10 cellular contexts compared by ENCODE assay signal in the genomic region with DNA sequence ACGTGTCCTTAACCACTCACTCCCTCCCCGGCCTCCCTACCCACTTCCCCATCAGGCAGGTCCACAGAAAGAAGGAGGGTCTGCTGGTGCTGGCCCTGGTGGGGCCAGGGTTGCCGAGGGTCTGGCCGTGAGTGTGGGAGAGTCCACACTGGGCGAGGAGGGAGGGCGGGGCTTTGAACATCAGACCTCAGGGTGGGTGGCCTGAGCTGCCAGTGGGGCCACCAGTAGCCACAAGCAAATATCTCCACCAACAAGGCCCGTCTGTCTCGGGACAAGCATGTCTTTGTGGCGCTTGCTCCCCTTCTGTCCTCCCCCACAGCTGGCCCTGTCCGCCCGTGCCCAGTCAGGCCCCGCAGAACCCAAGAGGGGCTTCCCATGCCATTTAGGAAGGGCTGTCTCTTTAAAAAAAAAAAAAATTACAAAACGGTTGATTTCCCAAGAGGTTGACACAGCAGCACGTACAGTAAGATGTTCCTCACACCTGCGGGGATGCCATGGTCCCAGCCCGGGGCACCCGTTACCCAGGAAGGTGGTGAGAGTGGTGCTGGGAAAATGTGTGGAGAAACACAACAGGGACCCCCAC. TPM values are rescaled to one million over a fixed set of nuclear protein-coding genes. Genes with fewer than 3 reads are reported as not detected.
DNase-seq lines count a peak whose midpoint lies in the region; ATAC-seq, FAIRE-seq and TF ChIP-seq lines count a peak whose summit lies in the region.
"Had no signal": no experiment of that assay in that cellular context is flagged by ENCODE, and none has a peak within 500 bp of the region (broad histone marks: within the 10 kb centered on the region; RNA-seq: fewer than 3 reads in every experiment).

No MANE protein-coding gene starts in this region.

- TF ChIP-seq RAD21 in H1 (IDR thresholded peaks at IDR 0.05 in 1 of 2, conservative IDR thresholded peaks at IDR 0.05 in 1 of 2; ENCODE audit: low read depth in 2 of 2, low read length in 2 of 2), result no peak

- CTCF ChIA-PET in H1 (lab: Charles Lee; ENCODE audit: partially characterized antibody), result interaction anchor here (1.2 to 15.4 kb wide), 4 partner anchors 24 to 92 kb away, joined by 3 to 395 read pairs (median 30); partner anchors contain the start of genes DEAF1, DRD4, EPS8L2 and TALDO1

- peaks cover 0 to 19% (median 11%) of the 10 kb centered on the region in 4 experiments; a peak in 5 of 7 replicates for H3K4me1 ChIP-seq in H1 (replicated peaks in 1 of 4; ENCODE audit: control insufficient read depth in 3 of 4, insufficient read depth in 4 of 4, low read length in 3 of 4)

- TF ChIP-seq POLR2A in NB4 (IDR thresholded peaks at IDR 0.05; ENCODE audit: extremely low read depth, insufficient read length) (no peak), H1 (IDR thresholded peaks at IDR 0.05; ENCODE audit: control extremely low read depth in 1 of 2, low read depth in 2 of 2, low read length in 2 of 2) (no peak)

- no peak overlapping the region for H3K4ac ChIP-seq in H1 (replicated peaks; ENCODE audit: insufficient read length, low read depth, low read length)

- no peak overlapping the region for H3K14ac ChIP-seq in H1 (ENCODE audit: insufficient read length)

- H3K27ac ChIP-seq in H1 (ENCODE audit: low read depth, low read length), result no peak overlapping the region

- TF ChIP-seq CTCF in NB4 (IDR thresholded peaks at IDR 0.05; ENCODE audit: low read depth, low read length) (no peak), H1 (IDR thresholded peaks at IDR 0.05; ENCODE audit: control extremely low read depth in 1 of 3, insufficient read depth in 1 of 3, low read depth in 1 of 3, low read length in 3 of 3) (no peak)

- no peaks in the 10 kb centered on the region for H3K27me3 Mint-ChIP-seq in activated T-cell treated with anti-CD3 and anti-CD28 coated beads, Interleukin-2, amount 50 U/mL, for 72 hours (ENCODE audit: low read depth)
- H3K27me3 Mint-ChIP-seq: activated naive CD8-positive, alpha-beta T cell treated with anti-CD3 and anti-CD28 coated beads, Interleukin-2, amount 10 ng/mL, durations not matched to agents 7 days and 5 days had no signal

- no peaks in the 10 kb centered on the region for H4K20me1 ChIP-seq in H1 (replicated peaks in 1 of 2; ENCODE audit: control insufficient read depth in 1 of 2, insufficient read depth in 2 of 2, low read length in 2 of 2)

- H3K27me3 ChIP-seq in H1 (replicated peaks in 1 of 4; ENCODE audit: control insufficient read depth in 3 of 4, extremely low read depth in 1 of 4, insufficient read depth in 3 of 4, low read length in 3 of 4), result peaks cover 0 to 2% (median 0%) of the 10 kb centered on the region in 4 experiments; a peak in 2 of 7 replicates

- H2BK5ac ChIP-seq in H1 (ENCODE audit: low read depth, low read length), result no peak overlapping the region

- H3K27ac Mint-ChIP-seq in activated T-cell treated with anti-CD3 and anti-CD28 coated beads, Interleukin-2, amount 50 U/mL, for 72 hours, result no peak overlapping the region
- H3K27ac Mint-ChIP-seq: activated naive CD8-positive, alpha-beta T cell treated with anti-CD3 and anti-CD28 coated beads, Interleukin-2, amount 10 ng/mL, durations not matched to agents 7 days and 5 days had no signal

- H3K9ac ChIP-seq in H1 (replicated peaks in 1 of 4; ENCODE audit: extremely low read depth in 1 of 4, low read depth in 3 of 4, low read length in 3 of 4), result no peak overlapping the region

- H3K4me3 ChIP-seq in NB4 (ENCODE audit: low read depth, low read length) (no peak overlapping the region), H1 (ENCODE audit: extremely low read depth in 1 of 4, insufficient read depth in 2 of 4, low read depth in 3 of 4, low read length in 4 of 4) (no peak overlapping the region)

- H2BK20ac ChIP-seq in H1 (ENCODE audit: low read length), result no peak overlapping the region

- no peaks in the 10 kb centered on the region for H3K36me3 ChIP-seq in H1 (ENCODE audit: control insufficient read depth in 2 of 4, insufficient read depth in 4 of 4, low read length in 3 of 4)

- H2BK12ac ChIP-seq in H1 (ENCODE audit: low read depth, low read length), result no peak overlapping the region

- H3K56ac ChIP-seq in H1 (replicated peaks; ENCODE audit: insufficient read length, low read depth, low read length), result no peak overlapping the region

- no peak for TF ChIP-seq EP300 in H1 (IDR thresholded peaks at IDR 0.05; ENCODE audit: borderline replicate concordance in 1 of 2, low read depth in 2 of 2, low read length in 2 of 2)

- H3K9me3 Mint-ChIP-seq in activated T-cell treated with anti-CD3 and anti-CD28 coated beads, Interleukin-2, amount 50 U/mL, for 72 hours, result no peaks in the 10 kb centered on the region
- H3K9me3 Mint-ChIP-seq: activated naive CD8-positive, alpha-beta T cell treated with anti-CD3 and anti-CD28 coated beads, Interleukin-2, amount 10 ng/mL, durations not matched to agents 7 days and 5 days had no signal

- no peak overlapping the region for H2BK120ac ChIP-seq in H1 (replicated peaks; ENCODE audit: low read depth, low read length)

- H3K23ac ChIP-seq in H1 (ENCODE audit: insufficient read length), result no peak overlapping the region

- H3K9me3 ChIP-seq in H1 (ENCODE audit: insufficient read depth in 2 of 2, low read depth in 1 of 2, low read length in 1 of 2), result no peaks in the 10 kb centered on the region

- no peak overlapping the region for H3K18ac ChIP-seq in H1 (ENCODE audit: extremely low read depth, low read length)

- no peaks in the 10 kb centered on the region for H3K36me3 Mint-ChIP-seq in activated T-cell treated with anti-CD3 and anti-CD28 coated beads, Interleukin-2, amount 50 U/mL, for 72 hours (ENCODE audit: insufficient read depth in 2 of 2)
- H3K36me3 Mint-ChIP-seq: activated naive CD8-positive, alpha-beta T cell treated with anti-CD3 and anti-CD28 coated beads, Interleukin-2, amount 10 ng/mL, durations not matched to agents 7 days and 5 days had no signal

- H3K23me2 ChIP-seq in H1 (ENCODE audit: low read depth, low read length), result peaks cover 7% of the 10 kb centered on the region; the same call in 1 of the 2 replicates

- H2BK15ac ChIP-seq in H1 (ENCODE audit: low read length), result no peak overlapping the region

- no peak overlapping the region for H4K91ac ChIP-seq in H1 (replicated peaks; ENCODE audit: insufficient read length, low read length)

- DNase-seq in NB4 (ENCODE audit: low read depth), result peak; percentile 50
- DNase-seq in H1 (ENCODE audit: low read depth in 1 of 2, low spot score in 2 of 2), result no peak
- peak; percentile 94 for DNase-seq in pons (ENCODE audit: low spot score)
- DNase-seq in DMS 273 (lab: John Stamatoyannopoulos, UW; ENCODE audit: unreplicated experiment), result no peak
- no peak for DNase-seq in activated T-cell treated with anti-CD3 and anti-CD28 coated beads, Interleukin-2, amount 50 U/mL, for 72 hours
- no peak for DNase-seq in stimulated activated CD8-positive, alpha-beta memory T cell treated with anti-CD3 and anti-CD28 coated beads, Interleukin-4, amount 100 ng/mL, for 48 hours
- DNase-seq: activated naive CD8-positive, alpha-beta T cell treated with anti-CD3 and anti-CD28 coated beads, Interleukin-2, amount 10 ng/mL, durations not matched to agents 7 days and 5 days; left cardiac atrium; NCI-H510A treated with DMSO at 0.1 percent for 48 hours; SHP77 had no signal

- H3K4me3 Mint-ChIP-seq in activated T-cell treated with anti-CD3 and anti-CD28 coated beads, Interleukin-2, amount 50 U/mL, for 72 hours, result no peak overlapping the region
- H3K4me3 Mint-ChIP-seq: activated naive CD8-positive, alpha-beta T cell treated with anti-CD3 and anti-CD28 coated beads, Interleukin-2, amount 10 ng/mL, durations not matched to agents 7 days and 5 days had no signal

- H3K4me2 ChIP-seq in H1 (ENCODE audit: insufficient read depth in 1 of 2, low read depth in 2 of 2, low read length in 2 of 2), result no peak overlapping the region

- no peak overlapping the region for H4K5ac ChIP-seq in H1 (ENCODE audit: insufficient read length, low read depth, low read length)

- no peak overlapping the region for H2AK5ac ChIP-seq in H1 (ENCODE audit: low read depth, low read length)

- no peak for FAIRE-seq in H1 (lab: Jason Lieb, UNC)

- peak overlapping the region; percentile 60; the same call in 1 of the 2 replicates for H4K8ac ChIP-seq in H1 (ENCODE audit: extremely low read depth, insufficient read depth, low read length)

- no peaks in the 10 kb centered on the region for H3K79me2 ChIP-seq in H1 (ENCODE audit: control insufficient read depth in 1 of 2, insufficient read depth in 2 of 2, low read length in 2 of 2)

- POLR2A ChIA-PET in H1 (lab: Charles Lee; ENCODE audit: partially characterized antibody), result interaction anchor here (0.7 to 13.2 kb wide), 6 partner anchors 10 to 36 kb away, joined by 3 to 216 read pairs (median 6); partner anchors contain the start of gene TALDO1

- no peak for ATAC-seq in activated T-cell treated with anti-CD3 and anti-CD28 coated beads, Interleukin-2, amount 50 U/mL, for 72 hours (replicated peaks in 1 of 2)
- ATAC-seq: left cardiac atrium had no signal

- WGBS in H1 (ENCODE audit: extremely low coverage in 1 of 2, insufficient coverage in 1 of 2, insufficient read length in 1 of 2, insufficient replicate concordance in 2 of 2, low coverage in 1 of 2, low lambda C conversion rate in 2 of 2, missing lambda C conversion rate in 1 of 2), 2 experiments, result 94% methylated on average over 17 of the region's 17 CpGs; no CpG with 5 or more reads in 1 of the 2 experiments

- peaks cover 9% of the 10 kb centered on the region for H3K4me1 Mint-ChIP-seq in activated T-cell treated with anti-CD3 and anti-CD28 coated beads, Interleukin-2, amount 50 U/mL, for 72 hours (ENCODE audit: low read depth)

- H2AFZ ChIP-seq in H1 (ENCODE audit: low read length), result no peak overlapping the region

- H3K79me1 ChIP-seq in H1 (ENCODE audit: low read depth, low read length), result no peaks in the 10 kb centered on the region

RNA-seq across cellular contexts. Expression of gene TALDO1, which starts 17.7 kb away (rescaled TPM):
- total RNA-seq in H1 (2021; fragmentation: NEBNext Ultra II Directional; extraction: Animal tissue kit (Norgen Biotek cat#: 25700)), result 302 and 308 TPM in 2 replicates
- 265 and 293 TPM in 2 replicates for polyA plus RNA-seq in H1 (2011; rRNA removed)
- polyA plus RNA-seq in H1 (2011; cell fraction: cytosol; rRNA removed), result 348 TPM
- polyA plus RNA-seq in H1 (2011; cell fraction: nucleus; rRNA removed), result 319 TPM
- polyA plus RNA-seq in H1 (2012, experiment 1 of 2), result 296 to 332 TPM (median 325 TPM) in 4 replicates
- 421 TPM for polyA plus RNA-seq in H1 (2012, experiment 2 of 2)
- polyA plus RNA-seq in H1 (2013, experiment 1 of 2), result 240 TPM
- 235 TPM for polyA plus RNA-seq in H1 (2013, experiment 2 of 2)
- 114 and 141 TPM in 2 replicates for polyA minus RNA-seq in H1 (2011; rRNA and poly(A)+ RNA removed)
- 161 TPM for polyA minus RNA-seq in H1 (2011; cell fraction: cytosol; rRNA and poly(A)+ RNA removed)
- polyA minus RNA-seq in H1 (2011; cell fraction: nucleus; rRNA and poly(A)+ RNA removed), result 71.4 TPM
- 100 to 1,000 TPM; 152 to 155 TPM for total RNA-seq in activated T-cell treated with anti-CD3 and anti-CD28 coated beads, Interleukin-2, amount 50 U/mL, for 72 hours

RNA-seq across cellular contexts. Expression of gene EPS8L2, which starts 23.6 kb away (rescaled TPM):
- 38.5 and 44.3 TPM in 2 replicates for total RNA-seq in H1 (2021; fragmentation: NEBNext Ultra II Directional; extraction: Animal tissue kit (Norgen Biotek cat#: 25700))
- 57.0 and 65.3 TPM in 2 replicates for polyA plus RNA-seq in H1 (2011; rRNA removed)
- 62.3 TPM for polyA plus RNA-seq in H1 (2011; cell fraction: cytosol; rRNA removed)
- polyA plus RNA-seq in H1 (2011; cell fraction: nucleus; rRNA removed), result 176 TPM
- 53.1 to 74.7 TPM (median 60.2 TPM) in 4 replicates for polyA plus RNA-seq in H1 (2012, experiment 1 of 2)
- 39.4 TPM for polyA plus RNA-seq in H1 (2012, experiment 2 of 2)
- polyA plus RNA-seq in H1 (2013, experiment 1 of 2), result 35.7 TPM
- polyA plus RNA-seq in H1 (2013, experiment 2 of 2), result 35.5 TPM
- 16.3 and 16.5 TPM in 2 replicates for polyA minus RNA-seq in H1 (2011; rRNA and poly(A)+ RNA removed)
- polyA minus RNA-seq in H1 (2011; cell fraction: cytosol; rRNA and poly(A)+ RNA removed), result 23.9 TPM
- 34.5 TPM for polyA minus RNA-seq in H1 (2011; cell fraction: nucleus; rRNA and poly(A)+ RNA removed)
- 10 to 100 TPM; 11.4 to 15.7 TPM for total RNA-seq in activated T-cell treated with anti-CD3 and anti-CD28 coated beads, Interleukin-2, amount 50 U/mL, for 72 hours

RNA-seq across cellular contexts. Expression of gene TMEM80, which starts 34.0 kb away (rescaled TPM):
- total RNA-seq in H1 (2021; fragmentation: NEBNext Ultra II Directional; extraction: Animal tissue kit (Norgen Biotek cat#: 25700)), result 7.3 and 8.0 TPM in 2 replicates
- polyA plus RNA-seq in H1 (2011; rRNA removed), result 16.3 and 21.4 TPM in 2 replicates
- polyA plus RNA-seq in H1 (2011; cell fraction: cytosol; rRNA removed), result 24.0 TPM
- polyA plus RNA-seq in H1 (2011; cell fraction: nucleus; rRNA removed), result 32.5 TPM
- polyA plus RNA-seq in H1 (2012, experiment 1 of 2), result 12.5 to 17.4 TPM (median 13.9 TPM) in 4 replicates
- polyA plus RNA-seq in H1 (2012, experiment 2 of 2), result 12.3 TPM
- 12.2 TPM for polyA plus RNA-seq in H1 (2013, experiment 1 of 2)
- 11.8 TPM for polyA plus RNA-seq in H1 (2013, experiment 2 of 2)
- polyA minus RNA-seq in H1 (2011; rRNA and poly(A)+ RNA removed), result 5.8 and 7.8 TPM in 2 replicates
- polyA minus RNA-seq in H1 (2011; cell fraction: cytosol; rRNA and poly(A)+ RNA removed), result 3.7 TPM
- polyA minus RNA-seq in H1 (2011; cell fraction: nucleus; rRNA and poly(A)+ RNA removed), result 10.1 TPM
- 10 to 100 TPM; 17.0 to 17.8 TPM for total RNA-seq in activated T-cell treated with anti-CD3 and anti-CD28 coated beads, Interleukin-2, amount 50 U/mL, for 72 hours

RNA-seq across cellular contexts. Expression of gene DEAF1, which starts 34.6 kb away (rescaled TPM):
- total RNA-seq in H1 (2021; fragmentation: NEBNext Ultra II Directional; extraction: Animal tissue kit (Norgen Biotek cat#: 25700)), result 53.7 and 58.4 TPM in 2 replicates
- polyA plus RNA-seq in H1 (2011; rRNA removed), result 47.3 and 64.7 TPM in 2 replicates
- 56.1 TPM for polyA plus RNA-seq in H1 (2011; cell fraction: cytosol; rRNA removed)
- 53.5 TPM for polyA plus RNA-seq in H1 (2011; cell fraction: nucleus; rRNA removed)
- polyA plus RNA-seq in H1 (2012, experiment 1 of 2), result 30.0 to 53.4 TPM (median 44.3 TPM) in 4 replicates
- polyA plus RNA-seq in H1 (2012, experiment 2 of 2), result 49.0 TPM
- polyA plus RNA-seq in H1 (2013, experiment 1 of 2), result 21.9 TPM
- polyA plus RNA-seq in H1 (2013, experiment 2 of 2), result 22.9 TPM
- 24.3 and 26.2 TPM in 2 replicates for polyA minus RNA-seq in H1 (2011; rRNA and poly(A)+ RNA removed)
- 30.0 TPM for polyA minus RNA-seq in H1 (2011; cell fraction: cytosol; rRNA and poly(A)+ RNA removed)
- polyA minus RNA-seq in H1 (2011; cell fraction: nucleus; rRNA and poly(A)+ RNA removed), result 31.6 TPM
- 10 to 100 TPM; 40.5 to 66.1 TPM for total RNA-seq in activated T-cell treated with anti-CD3 and anti-CD28 coated beads, Interleukin-2, amount 50 U/mL, for 72 hours

RNA-seq across cellular contexts. Expression of gene GATD1, which starts 47.7 kb away (rescaled TPM):
- total RNA-seq in H1 (2021; fragmentation: NEBNext Ultra II Directional; extraction: Animal tissue kit (Norgen Biotek cat#: 25700)), result 47.5 and 54.9 TPM in 2 replicates
- polyA plus RNA-seq in H1 (2011; rRNA removed), result 54.8 and 101 TPM in 2 replicates
- 97.6 TPM for polyA plus RNA-seq in H1 (2011; cell fraction: cytosol; rRNA removed)
- 235 TPM for polyA plus RNA-seq in H1 (2011; cell fraction: nucleus; rRNA removed)
- polyA plus RNA-seq in H1 (2012, experiment 1 of 2), result 34.4 to 62.1 TPM (median 53.0 TPM) in 4 replicates
- polyA plus RNA-seq in H1 (2012, experiment 2 of 2), result 39.0 TPM
- polyA plus RNA-seq in H1 (2013, experiment 1 of 2), result 46.9 TPM
- polyA plus RNA-seq in H1 (2013, experiment 2 of 2), result 40.6 TPM
- polyA minus RNA-seq in H1 (2011; rRNA and poly(A)+ RNA removed), result 17.0 and 20.4 TPM in 2 replicates
- polyA minus RNA-seq in H1 (2011; cell fraction: cytosol; rRNA and poly(A)+ RNA removed), result 19.2 TPM
- polyA minus RNA-seq in H1 (2011; cell fraction: nucleus; rRNA and poly(A)+ RNA removed), result 49.0 TPM
- 10 to 100 TPM; 31.9 to 34.4 TPM for total RNA-seq in activated T-cell treated with anti-CD3 and anti-CD28 coated beads, Interleukin-2, amount 50 U/mL, for 72 hours

Comparison
In these comparisons a context has a peak if more than half of its experiments do, and no peak if none do; other contexts are left out.
1. DNase-seq: peak in NB4 (single experiment) and pons (single experiment); none in H1 (0 of 2), DMS 273 (single experiment), activated T-cell treated with anti-CD3 and anti-CD28 coated beads, Interleukin-2, amount 50 U/mL, for 72 hours (0 of 2) and stimulated activated CD8-positive, alpha-beta memory T cell treated with anti-CD3 and anti-CD28 coated beads, Interleukin-4, amount 100 ng/mL, for 48 hours (single experiment).